Comparison of ENCODE assay signal across 8 cellular contexts in the genomic region with DNA sequence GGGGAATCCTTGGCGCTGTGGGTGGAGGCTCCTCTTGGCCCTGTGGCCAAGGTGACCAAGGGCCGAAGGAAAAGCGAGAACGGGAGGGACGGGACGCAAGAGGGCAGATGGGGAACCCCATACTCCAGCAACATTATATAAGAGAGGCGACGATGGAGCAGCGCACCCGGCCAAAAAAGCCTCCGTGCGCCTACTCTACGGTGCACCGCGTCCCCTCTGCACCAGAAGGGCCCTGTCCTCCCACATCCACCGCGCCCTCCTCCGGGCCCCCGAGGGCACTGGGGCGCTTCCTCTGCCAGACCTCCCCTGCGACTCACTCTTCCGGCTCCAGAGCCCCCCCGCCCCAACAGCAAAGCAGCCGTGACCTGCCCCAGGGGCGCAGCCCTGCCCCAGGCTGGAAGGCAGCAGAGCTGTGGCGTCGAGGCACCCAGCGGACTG. TPM values are rescaled to one million over a fixed set of nuclear protein-coding genes. Genes with fewer than 3 reads are reported as not detected.
DNase-seq lines count a peak whose midpoint lies in the region; ATAC-seq and TF ChIP-seq lines count a peak whose summit lies in the region.

No MANE protein-coding gene starts in this region.

- H3K4me3 Mint-ChIP-seq in Calu3 (ENCODE audit: low read depth, unreplicated experiment) = peak overlapping the region; percentile 94
- peak overlapping the region; percentile 94 for H3K4me3 Mint-ChIP-seq in activated T-helper 2 cell treated with anti-CD3 and anti-CD28 coated beads, Interferon-gamma antibody, Interleukin-2, Interleukin-4, amounts not matched to agents 10 μg/mL and 5 μg/mL and 100 μg/mL, durations not matched to agents 14 hours and 24 hours and 36 hours (ENCODE audit: low read depth)

- BruUV-seq in Calu3 (replicated peaks; lab: Mats Ljungman, UMichigan) = no TSS peak

- peaks cover 52% of the 10 kb centered on the region for H3K27me3 ChIP-seq in HUES64 (ENCODE audit: insufficient read depth, low read length)
- H3K27me3 ChIP-seq in spleen (replicated peaks in 1 of 7) = no peaks in the 10 kb centered on the region

- H3K9me3 ChIP-seq in HUES64 (ENCODE audit: insufficient read depth, low read depth, low read length) (no peaks in the 10 kb centered on the region), spleen (no peaks in the 10 kb centered on the region)

- H3K36me3 Mint-ChIP-seq in Calu3 (ENCODE audit: insufficient read depth, unreplicated experiment) = peaks cover 32% of the 10 kb centered on the region
- peaks cover 34% of the 10 kb centered on the region for H3K36me3 Mint-ChIP-seq in activated T-helper 2 cell treated with anti-CD3 and anti-CD28 coated beads, Interferon-gamma antibody, Interleukin-2, Interleukin-4, amounts not matched to agents 10 μg/mL and 5 μg/mL and 100 μg/mL, durations not matched to agents 14 hours and 24 hours and 36 hours (ENCODE audit: low read depth)

- intact Hi-C loops in Calu3 (cut with micrococcal nuclease; ENCODE audit: unreplicated experiment) = no loop called here
- intact Hi-C loops in activated T-helper 2 cell treated with anti-CD3 and anti-CD28 coated beads, Interferon-gamma antibody, Interleukin-2, Interleukin-4, amounts not matched to agents 10 μg/mL and 5 μg/mL and 100 μg/mL, durations not matched to agents 14 hours and 24 hours and 36 hours (cut with micrococcal nuclease) = loop anchor here (1.0 to 10.0 kb wide), 7 partner anchors 9 to 1261 kb away; a partner anchor contains a TSS
- intact Hi-C loops in left ventricle myocardium superior (cut with micrococcal nuclease) = no loop called here
- intact Hi-C loops in spleen (cut with DNase I; ENCODE audit: low total_unique reads) = no loop called here

- peak; percentile 58 for DNase-seq in Calu3
- no peak for DNase-seq in activated T-helper 2 cell treated with anti-CD3 and anti-CD28 coated beads, Interferon-gamma antibody, Interleukin-2, Interleukin-4, amounts not matched to agents 10 μg/mL and 5 μg/mL and 100 μg/mL, durations not matched to agents 14 hours and 24 hours and 36 hours (ENCODE audit: low spot score)
- peak; percentile 31 for DNase-seq in left ventricle myocardium superior
- peak; percentile 93 for DNase-seq in spleen
- DNase-seq in SW480 (ENCODE audit: low spot score) = no peak
- DNase-seq in epidermal melanocyte (ENCODE audit: insufficient read length, low spot score) = no peak

- H3K9me3 Mint-ChIP-seq in Calu3 (ENCODE audit: low read depth, unreplicated experiment) = no peaks in the 10 kb centered on the region
- H3K9me3 Mint-ChIP-seq in activated T-helper 2 cell treated with anti-CD3 and anti-CD28 coated beads, Interferon-gamma antibody, Interleukin-2, Interleukin-4, amounts not matched to agents 10 μg/mL and 5 μg/mL and 100 μg/mL, durations not matched to agents 14 hours and 24 hours and 36 hours = no peaks in the 10 kb centered on the region

- H3K4me3 ChIP-seq in HUES64 (ENCODE audit: low read length) = peak overlapping the region; percentile 59
- H3K4me3 ChIP-seq in spleen = peak overlapping the region; percentile 64 to 90 (median 79)

- no peak for TF ChIP-seq CTCF in Calu3 (IDR thresholded peaks at IDR 0.05; ENCODE audit: unreplicated experiment)
- TF ChIP-seq CTCF in spleen (IDR thresholded peaks at IDR 0.05 in 8 of 11, conservative IDR thresholded peaks at IDR 0.05 in 3 of 11) = no peak

- peak; percentile 32 for ATAC-seq in GM21381 (IDR thresholded peaks at IDR 0.05; ENCODE audit: unreplicated experiment)
- ATAC-seq in left ventricle myocardium superior = peak; percentile 59

- 96% methylated on average over 28 of the region's 28 CpGs for WGBS in HUES64
- 0 to 7% (median 1%) methylated on average over 16 to 28 of the region's 28 CpGs for WGBS in spleen, 5 donors

- H3K27ac ChIP-seq in HUES64 (ENCODE audit: low read depth, low read length) (no peak overlapping the region), spleen (peak overlapping the region; percentile 83 to 92 (median 90))

- no peaks in the 10 kb centered on the region for H3K4me1 ChIP-seq in HUES64 (ENCODE audit: insufficient read depth, low read length)
- peaks cover 5 to 66% (median 30%) of the 10 kb centered on the region in 6 donors for H3K4me1 ChIP-seq in spleen

- no peaks in the 10 kb centered on the region for H3K27me3 Mint-ChIP-seq in Calu3 (ENCODE audit: unreplicated experiment)
- no peaks in the 10 kb centered on the region for H3K27me3 Mint-ChIP-seq in activated T-helper 2 cell treated with anti-CD3 and anti-CD28 coated beads, Interferon-gamma antibody, Interleukin-2, Interleukin-4, amounts not matched to agents 10 μg/mL and 5 μg/mL and 100 μg/mL, durations not matched to agents 14 hours and 24 hours and 36 hours (ENCODE audit: low read depth)

- TF ChIP-seq POLR2A in spleen (IDR thresholded peaks at IDR 0.05) = no peak

- H3K4me1 Mint-ChIP-seq in Calu3 (ENCODE audit: low read depth, unreplicated experiment) = peaks cover 46% of the 10 kb centered on the region
- H3K4me1 Mint-ChIP-seq in activated T-helper 2 cell treated with anti-CD3 and anti-CD28 coated beads, Interferon-gamma antibody, Interleukin-2, Interleukin-4, amounts not matched to agents 10 μg/mL and 5 μg/mL and 100 μg/mL, durations not matched to agents 14 hours and 24 hours and 36 hours (ENCODE audit: low read depth) = peaks cover 60% of the 10 kb centered on the region

- CTCF ChIA-PET in Calu3 (lab: Charles Lee) = interaction anchor here (1.2 kb wide), 1 partner anchor 10 kb away, joined by 4 read pairs; no protein-coding TSS in a partner anchor

- H3K27ac Mint-ChIP-seq in Calu3 (ENCODE audit: unreplicated experiment) = peak overlapping the region; percentile 70
- H3K27ac Mint-ChIP-seq in activated T-helper 2 cell treated with anti-CD3 and anti-CD28 coated beads, Interferon-gamma antibody, Interleukin-2, Interleukin-4, amounts not matched to agents 10 μg/mL and 5 μg/mL and 100 μg/mL, durations not matched to agents 14 hours and 24 hours and 36 hours = peak overlapping the region; percentile 93

- peak overlapping the region; percentile 71 for H3K9ac ChIP-seq in HUES64 (ENCODE audit: low read depth, low read length)

- H3K36me3 ChIP-seq in HUES64 (ENCODE audit: insufficient read depth, low read length) = no peaks in the 10 kb centered on the region
- peaks cover 0 to 7% (median 0%) of the 10 kb centered on the region in 6 donors for H3K36me3 ChIP-seq in spleen

RNA-seq across cellular contexts. Expression of a gene that starts 0.4 kb away (rescaled TPM):
- total RNA-seq in Calu3 (2022) (54.7 and 65.6 TPM in 2 replicates), left ventricle myocardium superior (0.40 TPM), spleen (10 to 100 TPM; 32.3 to 41.2 (median 35.8) TPM)
- polyA plus RNA-seq in HUES64 (2013, experiment 1 of 2) = 0.25 TPM
- 0.25 TPM for polyA plus RNA-seq in HUES64 (2013, experiment 2 of 2)
- total RNA-seq in activated T-helper 2 cell treated with anti-CD3 and anti-CD28 coated beads, Interferon-gamma antibody, Interleukin-2, Interleukin-4, amounts not matched to agents 10 μg/mL and 5 μg/mL and 100 μg/mL, durations not matched to agents 14 hours and 24 hours and 36 hours = 112 TPM in 2 replicates
- 10 to 100 TPM in 1 of 3 donors, 1 to 10 TPM in 2; 7.6 to 11.0 (median 8.6) TPM for polyA plus RNA-seq in spleen

Comparison
In these comparisons a context has a peak if more than half of its experiments do, and no peak if none do; other contexts are left out.
1. DNase-seq: peak in Calu3 (single experiment), left ventricle myocardium superior (single experiment) and spleen (single experiment); none in activated T-helper 2 cell treated with anti-CD3 and anti-CD28 coated beads, Interferon-gamma antibody, Interleukin-2, Interleukin-4, amounts not matched to agents 10 μg/mL and 5 μg/mL and 100 μg/mL, durations not matched to agents 14 hours and 24 hours and 36 hours (single experiment), SW480 (single experiment) and epidermal melanocyte (single experiment).
2. RNA of a gene that starts 0.4 kb away (total RNA-seq): 112 TPM in activated T-helper 2 cell treated with anti-CD3 and anti-CD28 coated beads, Interferon-gamma antibody, Interleukin-2, Interleukin-4, amounts not matched to agents 10 μg/mL and 5 μg/mL and 100 μg/mL, durations not matched to agents 14 hours and 24 hours and 36 hours, 54.7 to 65.6 TPM in Calu3 and 32.3 to 41.2 TPM in spleen; 0.40 TPM in left ventricle myocardium superior (single experiment); every median in the first group is over 10 times any median in the second.